ENCODE assay signal across 33 cellular contexts in the genomic region with DNA sequence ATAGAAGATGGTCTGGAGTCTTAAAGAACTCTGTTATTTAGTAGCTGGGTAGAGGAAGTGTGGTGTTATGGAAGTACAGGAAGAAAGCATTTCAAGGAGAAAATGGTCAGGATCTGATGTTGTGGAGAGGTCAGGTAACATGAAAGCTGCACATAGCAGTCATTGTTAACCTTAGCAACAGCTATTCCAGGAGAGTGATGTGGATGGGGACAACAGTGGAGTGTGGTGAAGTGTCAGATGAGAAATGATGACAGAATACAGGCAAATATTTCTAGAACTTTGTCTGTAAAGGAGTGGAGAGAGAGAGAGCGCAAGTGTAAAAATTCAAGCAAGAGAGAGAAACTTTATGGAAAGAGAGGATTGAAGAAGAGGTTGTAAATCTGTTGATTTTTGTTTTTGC. TPM values are rescaled to one million over a fixed set of nuclear protein-coding genes. Genes with fewer than 3 reads are reported as not detected.
"Had no signal": no experiment of that assay in that cellular context is flagged by ENCODE, and none has a peak within 500 bp of the region (broad histone marks: within the 10 kb centered on the region; RNA-seq: fewer than 3 reads in every experiment).

No MANE protein-coding gene starts in this region.

- DNase-seq: activated B cell treated with CpG ODN at 0.5 μM for 24 hours; activated CD4-positive, alpha-beta T cell treated with anti-CD3 and anti-CD28 coated beads for 48 hours; activated CD4-positive, alpha-beta T cell treated with anti-CD3 and anti-CD28 coated beads, Interleukin-2, amount 50 U/mL, for 1 hour; activated CD4-positive, alpha-beta T cell treated with anti-CD3 and anti-CD28 coated beads, Interleukin-2, amount 50 U/mL, for 48 hours; activated CD8-positive, alpha-beta memory T cell treated with anti-CD3 and anti-CD28 coated beads for 24 hours; activated CD8-positive, alpha-beta T cell treated with anti-CD3 and anti-CD28 coated beads for 36 hours; activated effector memory CD4-positive, alpha-beta T cell treated with Interleukin-2 at 50 U/mL for 16 hours; activated gamma-delta T cell treated with Interleukin-2 at 50 U/mL for 16 hours; activated naive CD4-positive, alpha-beta T cell treated with anti-CD3 and anti-CD28 coated beads, Interleukin-2, amount 50 U/mL, for 16 hours; activated naive CD4-positive, alpha-beta T cell treated with Interleukin-2 at 50 U/mL for 16 hours; activated T-cell treated with anti-CD3 and anti-CD28 coated beads, Interleukin-2, amount 50 U/mL, for 4 hours; amniotic stem cell; anterior cingulate cortex; brain microvascular endothelial cell; central memory CD4-positive, alpha-beta T cell; cerebellar nuclear complex; colonic mucosa; effector CD8-positive, alpha-beta T cell; esophagus squamous epithelium; foreskin melanocyte; T-helper 1 cell; T-helper 17 cell; T1000; WERI-Rb-1 had no signal

- ATAC-seq: activated CD4-positive, CD25-positive, alpha-beta regulatory T cell treated with anti-CD3 and anti-CD28 coated beads, Interleukin-2, amount 50 U/mL, for 24 hours; activated CD8-positive, alpha-beta T cell treated with anti-CD3 and anti-CD28 coated beads for 36 hours; activated T-cell treated with anti-CD3 and anti-CD28 coated beads, Interleukin-2, amount 50 U/mL, for 4 hours; activated T-helper 17 cell treated with anti-CD3 and anti-CD28 coated beads, Interleukin-2, amount 50 U/mL, for 72 hours; gastroesophageal sphincter; T-helper 17 cell had no signal

- H3K27me3 ChIP-seq: brain microvascular endothelial cell, colonic mucosa, esophagus squamous epithelium, gastroesophageal sphincter had no signal

- H3K36me3 ChIP-seq: brain microvascular endothelial cell, colonic mucosa, esophagus squamous epithelium, gastroesophageal sphincter, WERI-Rb-1 had no signal

- H3K27ac ChIP-seq: brain microvascular endothelial cell, colonic mucosa, epithelial cell of prostate, esophagus squamous epithelium, gastroesophageal sphincter, WERI-Rb-1 had no signal

- FAIRE-seq: astrocyte, bronchial epithelial cell, endometrium, endothelial cell of umbilical vein had no signal

- H3K9me3 ChIP-seq: colonic mucosa, esophagus squamous epithelium, gastroesophageal sphincter had no signal

- H3K4me1 ChIP-seq: colonic mucosa, esophagus squamous epithelium, gastroesophageal sphincter had no signal

- H3K4me3 ChIP-seq: colonic mucosa, esophagus squamous epithelium, gastroesophageal sphincter had no signal

RNA-seq across cellular contexts. Expression of a gene that starts 15.6 kb away (rescaled TPM):
- total RNA-seq: glomerular endothelial cell had no signal
